In genomic region chr20:25036331-25036936, GRCh38 we compare ENCODE assay signal across 1 cellular context.
TF ChIP-seq lines count a peak whose summit lies in the region.

No MANE protein-coding gene starts in this region.

TF ChIP-seq in endothelial cell of umbilical vein, 7 proteins besides CTCF, POLR2A, EP300 and RAD21:
- TF ChIP-seq MYC (IDR thresholded peaks at IDR 0.05; ENCODE audit: low read depth, low read length) (no peak), GATA2 (IDR thresholded peaks at IDR 0.05; ENCODE audit: insufficient read depth, insufficient read length, low read depth, low read length) (no peak), FOS (IDR thresholded peaks at IDR 0.05; ENCODE audit: borderline replicate concordance, insufficient read depth, low read length) (no peak), MAX (IDR thresholded peaks at IDR 0.05; ENCODE audit: insufficient read depth, insufficient read length) (no peak), POLR2AphosphoS5 (IDR thresholded peaks at IDR 0.05; ENCODE audit: insufficient read depth, low read depth, low read length) (no peak), EZH2 (IDR thresholded peaks at IDR 0.05; ENCODE audit: borderline replicate concordance, low read depth, low read length, severe bottlenecking) (no peak), JUN (IDR thresholded peaks at IDR 0.05; ENCODE audit: borderline replicate concordance, insufficient read depth, insufficient read length, low read depth) (no peak)
TF ChIP-seq in endothelial cell of umbilical vein: peak in this region for 0.
